8 cellular contexts compared by ENCODE assay signal in the genomic region with DNA sequence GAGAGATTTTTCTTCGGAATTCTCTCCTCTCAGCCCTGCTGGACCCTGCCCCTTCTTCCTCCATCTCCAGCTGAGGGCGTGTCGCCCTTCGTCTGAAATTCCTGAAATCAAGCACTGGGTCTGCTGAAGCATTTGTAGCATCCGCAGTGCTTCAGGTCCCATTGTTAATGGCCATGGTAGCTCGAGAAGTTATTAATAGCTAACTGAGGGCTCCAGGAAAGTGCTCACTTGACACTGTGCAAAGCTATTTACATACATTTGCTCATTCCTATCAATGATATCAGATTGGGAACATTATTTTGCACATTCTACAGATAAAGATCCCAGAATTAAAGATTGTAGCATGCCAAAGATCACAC. TPM values are rescaled to one million over a fixed set of nuclear protein-coding genes. Genes with fewer than 3 reads are reported as not detected.
A peak's percentile ranks its signal among the peaks of the same experiment; 100 is the strongest.
DNase-seq lines count a peak whose midpoint lies in the region; ATAC-seq and TF ChIP-seq lines count a peak whose summit lies in the region.

No MANE protein-coding gene starts in this region.

- intact Hi-C loops in MCF 10A (cut with micrococcal nuclease) (no loop called here), lower leg skin (cut with DNase I; ENCODE audit: low total_unique reads) (no loop called here)

- H3K4me1 ChIP-seq in urinary bladder (ENCODE audit: insufficient read depth) = no peaks in the 10 kb centered on the region

- CTCF ChIA-PET in MCF 10A (lab: Yijun Ruan, JAX) = interaction anchor here (0.5 to 3.1 kb wide), 5 partner anchors 10 to 245 kb away, joined by 3 to 13 read pairs (median 4); no protein-coding TSS in a partner anchor

- no peak for TF ChIP-seq POLR2A in lower leg skin (IDR thresholded peaks at IDR 0.05)

- no peaks in the 10 kb centered on the region for H3K27me3 Mint-ChIP-seq in activated T-cell treated with anti-CD3 and anti-CD28 coated beads, Interleukin-2, amount 50 U/mL, for 72 hours (ENCODE audit: low read depth)
- H3K27me3 Mint-ChIP-seq in MCF 10A (ENCODE audit: insufficient read depth, unreplicated experiment) = no peaks in the 10 kb centered on the region

- TSS peak; percentile 66 for BruUV-seq in MCF 10A (replicated peaks; lab: Mats Ljungman, UMichigan)

- H3K27ac ChIP-seq in urinary bladder (ENCODE audit: low read depth) = no peak overlapping the region

- peaks cover 39% of the 10 kb centered on the region for H3K4me1 Mint-ChIP-seq in activated T-cell treated with anti-CD3 and anti-CD28 coated beads, Interleukin-2, amount 50 U/mL, for 72 hours (ENCODE audit: low read depth)
- H3K4me1 Mint-ChIP-seq in MCF 10A (ENCODE audit: insufficient read depth, unreplicated experiment) = peaks cover 17% of the 10 kb centered on the region

- H3K4me3 Mint-ChIP-seq in activated T-cell treated with anti-CD3 and anti-CD28 coated beads, Interleukin-2, amount 50 U/mL, for 72 hours = peak overlapping the region; percentile 91 to 99
- H3K4me3 Mint-ChIP-seq in MCF 10A (ENCODE audit: unreplicated experiment) = peak overlapping the region; percentile 92

- POLR2A ChIA-PET in MCF 10A (lab: Yijun Ruan, JAX) = interaction anchor here (0.6 to 4.4 kb wide), 17 partner anchors 10 to 346 kb away, joined by 3 to 44 read pairs (median 4); partner anchors contain the start of genes DNAJC9, MRPS16, NUDT13 and P4HA1

- 0% methylated on average over 6 of the region's 6 CpGs for WGBS in lower leg skin, 2 donors
- 0% methylated on average over 6 of the region's 6 CpGs for WGBS in urinary bladder

- TF ChIP-seq CTCF in MCF 10A (IDR thresholded peaks at IDR 0.05; ENCODE audit: unreplicated experiment) (no peak), lower leg skin (IDR thresholded peaks at IDR 0.05) (no peak)

- H3K9me3 Mint-ChIP-seq in activated T-cell treated with anti-CD3 and anti-CD28 coated beads, Interleukin-2, amount 50 U/mL, for 72 hours = peaks cover 0 to 2% of the 10 kb centered on the region in 2 donors
- no peaks in the 10 kb centered on the region for H3K9me3 Mint-ChIP-seq in MCF 10A (ENCODE audit: unreplicated experiment)

- H3K4me3 ChIP-seq in lower leg skin (ENCODE audit: low read depth, poor library complexity, severe bottlenecking) (peak overlapping the region; percentile 84), urinary bladder (ENCODE audit: low read depth, low read length) (peak overlapping the region; percentile 74)

- no peak for DNase-seq in activated T-cell treated with anti-CD3 and anti-CD28 coated beads, Interleukin-2, amount 50 U/mL, for 72 hours
- no peak for DNase-seq in activated T-cell treated with anti-CD3 and anti-CD28 coated beads, Interleukin-2, amount 50 U/mL, for 1 hour
- DNase-seq in HuH-7.5 (ENCODE audit: low spot score) (peak; percentile 25), MCF 10A (ENCODE audit: unreplicated experiment) (no peak), lower leg skin (ENCODE audit: low spot score in 2 of 2) (no peak), H4 (ENCODE audit: low spot score) (no peak), dedifferentiated amniotic fluid mesenchymal stem cell (ENCODE audit: extremely low spot score) (no peak)

- ATAC-seq in activated T-cell treated with anti-CD3 and anti-CD28 coated beads, Interleukin-2, amount 50 U/mL, for 72 hours (replicated peaks in 1 of 2) = no peak

- H3K27ac Mint-ChIP-seq in activated T-cell treated with anti-CD3 and anti-CD28 coated beads, Interleukin-2, amount 50 U/mL, for 72 hours = peak overlapping the region; percentile 95
- H3K27ac Mint-ChIP-seq in MCF 10A (ENCODE audit: low read depth, unreplicated experiment) = peak overlapping the region; percentile 99

- H3K36me3 Mint-ChIP-seq in activated T-cell treated with anti-CD3 and anti-CD28 coated beads, Interleukin-2, amount 50 U/mL, for 72 hours (ENCODE audit: insufficient read depth in 2 of 2) = peaks cover 8 to 20% of the 10 kb centered on the region in 2 donors
- H3K36me3 Mint-ChIP-seq in MCF 10A (ENCODE audit: insufficient read depth, unreplicated experiment) = peaks cover 13% of the 10 kb centered on the region

- H3K36me3 ChIP-seq in urinary bladder (ENCODE audit: insufficient read depth) = no peaks in the 10 kb centered on the region

RNA-seq across cellular contexts. Expression of gene FAM149B1, which starts 0.5 kb away (rescaled TPM):
- total RNA-seq in activated T-cell treated with anti-CD3 and anti-CD28 coated beads, Interleukin-2, amount 50 U/mL, for 72 hours = 10 to 100 TPM; 13.9 to 16.1 TPM
- total RNA-seq in MCF 10A (2022) = 22.8 and 27.7 TPM in 2 replicates
- total RNA-seq in lower leg skin = 10 to 100 TPM; 12.4 to 21.7 (median 16.3) TPM
- 48.5 TPM for total RNA-seq in urinary bladder
- polyA plus RNA-seq in urinary bladder = 14.6 TPM
- total RNA-seq in H4 (2014; rRNA removed; shearing (Covaris generic)) = 6.8 and 11.6 TPM in 2 replicates

RNA-seq across cellular contexts. Expression of gene ECD, which starts 0.7 kb away (rescaled TPM):
- 10 to 100 TPM; 31.9 to 32.8 TPM for total RNA-seq in activated T-cell treated with anti-CD3 and anti-CD28 coated beads, Interleukin-2, amount 50 U/mL, for 72 hours
- total RNA-seq in MCF 10A (2022) = 29.9 and 31.5 TPM in 2 replicates
- 10 to 100 TPM; 29.8 to 35.4 (median 31.3) TPM for total RNA-seq in lower leg skin
- total RNA-seq in urinary bladder = 29.1 TPM
- 16.2 TPM for polyA plus RNA-seq in urinary bladder
- total RNA-seq in H4 (2014; rRNA removed; shearing (Covaris generic)) = 41.1 and 49.9 TPM in 2 replicates

RNA-seq across cellular contexts. Expression of gene NUDT13, which starts 58.2 kb away (rescaled TPM):
- total RNA-seq in activated T-cell treated with anti-CD3 and anti-CD28 coated beads, Interleukin-2, amount 50 U/mL, for 72 hours = 1 to 10 TPM in 1 of 2 donors, under 1 TPM in 1; 0.60 to 1.3 TPM
- total RNA-seq in MCF 10A (2022) (1.7 and 1.8 TPM in 2 replicates), lower leg skin (1 to 10 TPM; 1.3 to 3.6 (median 2.9) TPM), urinary bladder (1.3 TPM)
- 2.1 TPM for polyA plus RNA-seq in urinary bladder
- 1.1 and 2.0 TPM in 2 replicates for total RNA-seq in H4 (2014; rRNA removed; shearing (Covaris generic))
